Comparison of ENCODE assay signal across 13 cellular contexts in genomic region chr4:165723051-165723805, GRCh38.
DNase-seq lines count a peak whose midpoint lies in the region; ATAC-seq, FAIRE-seq and TF ChIP-seq lines count a peak whose summit lies in the region.
"Had no signal": no experiment of that assay in that cellular context is flagged by ENCODE, and none has a peak within 500 bp of the region (broad histone marks: within the 10 kb centered on the region; RNA-seq: fewer than 3 reads in every experiment).

No MANE protein-coding gene starts in this region.

- no peak overlapping the region for H2AFZ ChIP-seq in mammary epithelial cell (ENCODE audit: low read depth, low read length)
- H2AFZ ChIP-seq in astrocyte (ENCODE audit: low read depth, low read length) = no peak overlapping the region

- TF ChIP-seq CTCF in MCF 10A (IDR thresholded peaks at IDR 0.05; ENCODE audit: unreplicated experiment) (no peak), mammary epithelial cell (conservative IDR thresholded peaks at IDR 0.05 in 1 of 2, IDR thresholded peaks at IDR 0.05 in 1 of 2; ENCODE audit: extremely low read depth in 1 of 2, insufficient read depth in 1 of 2, low read depth in 1 of 2, low read length in 2 of 2) (no peak), astrocyte (IDR thresholded peaks at IDR 0.05; ENCODE audit: insufficient read depth, low read depth, low read length) (no peak), kidney (IDR thresholded peaks at IDR 0.05; ENCODE audit: borderline replicate concordance, extremely low read depth, insufficient read depth) (no peak), foreskin keratinocyte (conservative IDR thresholded peaks at IDR 0.05) (no peak)

- no peak overlapping the region for H3K4me2 ChIP-seq in mammary epithelial cell (ENCODE audit: insufficient read depth, low read depth, low read length)
- no peak overlapping the region for H3K4me2 ChIP-seq in astrocyte (ENCODE audit: low read length)

- POLR2A ChIA-PET in MCF 10A (lab: Yijun Ruan, JAX) = interaction anchor here (0.6 to 2.5 kb wide), 17 partner anchors 9 to 797 kb away, joined by 3 to 11 read pairs (median 4); no protein-coding TSS in a partner anchor

- no peaks in the 10 kb centered on the region for H3K27me3 Mint-ChIP-seq in MCF 10A (ENCODE audit: insufficient read depth, unreplicated experiment)
- no peaks in the 10 kb centered on the region for H3K27me3 Mint-ChIP-seq in astrocyte (ENCODE audit: low read depth, unreplicated experiment)

- H3K36me3 ChIP-seq in mammary epithelial cell (ENCODE audit: insufficient read depth, low read length) (no peaks in the 10 kb centered on the region), astrocyte (ENCODE audit: insufficient read depth, low read length) (no peaks in the 10 kb centered on the region), kidney (ENCODE audit: control insufficient read depth in 1 of 2, insufficient read depth in 2 of 2, low read length in 2 of 2) (no peaks in the 10 kb centered on the region)

- H3K27ac Mint-ChIP-seq in MCF 10A (ENCODE audit: low read depth, unreplicated experiment) (no peak overlapping the region), astrocyte (ENCODE audit: unreplicated experiment) (no peak overlapping the region)
- H3K27ac Mint-ChIP-seq: CD4-positive, alpha-beta memory T cell had no signal

- no peak overlapping the region for H3K4me3 Mint-ChIP-seq in MCF 10A (ENCODE audit: unreplicated experiment)
- H3K4me3 Mint-ChIP-seq in astrocyte (ENCODE audit: unreplicated experiment) = no peak overlapping the region
- H3K4me3 Mint-ChIP-seq: CD4-positive, alpha-beta memory T cell had no signal

- dilution Hi-C loops in mammary epithelial cell (cut with HindIII; ENCODE audit: low sequenced_read_pairs) = no loop called here

- no peaks in the 10 kb centered on the region for H3K9me3 ChIP-seq in mammary epithelial cell (replicated peaks; ENCODE audit: insufficient read depth, low read length)
- H3K9me3 ChIP-seq in astrocyte (ENCODE audit: insufficient read depth, low read depth, low read length) = no peaks in the 10 kb centered on the region
- no peaks in the 10 kb centered on the region for H3K9me3 ChIP-seq in kidney (ENCODE audit: control insufficient read depth in 1 of 2, low read length in 2 of 2)

- H3K4me3 ChIP-seq in mammary epithelial cell (replicated peaks in 1 of 3; ENCODE audit: insufficient read depth in 1 of 3, low read depth in 2 of 3, low read length in 3 of 3) (no peak overlapping the region), astrocyte (ENCODE audit: insufficient read depth, low read depth, low read length) (no peak overlapping the region), kidney (ENCODE audit: low read length in 2 of 2) (no peak overlapping the region)

- H3K79me2 ChIP-seq in mammary epithelial cell (ENCODE audit: insufficient read depth, low read length) (no peaks in the 10 kb centered on the region), astrocyte (ENCODE audit: insufficient read depth, low read length) (no peaks in the 10 kb centered on the region)

- CTCF ChIA-PET in MCF 10A (lab: Yijun Ruan, JAX) (interaction anchor here (1.0 kb wide), 1 partner anchor 230 kb away, joined by 3 read pairs; no protein-coding TSS in a partner anchor), mammary epithelial cell (lab: Charles Lee; ENCODE audit: low non-redundant PET) (no interaction called here)

- DNase-seq in MCF 10A (ENCODE audit: unreplicated experiment) (peak; percentile 47), mammary epithelial cell (no peak), astrocyte (ENCODE audit: low read depth) (peak; percentile 23), fibroblast of gingiva (ENCODE audit: low read depth) (peak; percentile 64), renal cortical epithelial cell (ENCODE audit: low read depth) (peak; percentile 49), kidney (no peak), foreskin keratinocyte (no peak), amygdala (lab: John Stamatoyannopoulos, UW) (no peak)
- DNase-seq: CD4-positive, alpha-beta memory T cell; GOT3; Karpas-422; NCI-H1105 treated with DMSO at 0.1 percent for 48 hours; NCI-H1694 treated with DMSO at 0.1 percent for 48 hours had no signal

- H3K27ac ChIP-seq in mammary epithelial cell (ENCODE audit: insufficient read depth, low read depth, low read length) (no peak overlapping the region), astrocyte (ENCODE audit: low read depth, low read length) (no peak overlapping the region), kidney (ENCODE audit: low read depth in 2 of 2, low read length in 2 of 2) (no peak overlapping the region), foreskin keratinocyte (no peak overlapping the region)

- no peak for ATAC-seq in foreskin keratinocyte

- FAIRE-seq in astrocyte (lab: Jason Lieb, UNC) (no peak), kidney (lab: Jason Lieb, UNC) (no peak)

- H3K9me3 Mint-ChIP-seq in MCF 10A (ENCODE audit: unreplicated experiment) (no peaks in the 10 kb centered on the region), astrocyte (ENCODE audit: unreplicated experiment) (no peaks in the 10 kb centered on the region)

- H3K9ac ChIP-seq in mammary epithelial cell (ENCODE audit: insufficient read depth, low read length) = no peak overlapping the region
- no peak overlapping the region for H3K9ac ChIP-seq in astrocyte (ENCODE audit: low read length)
- H3K9ac ChIP-seq in kidney (ENCODE audit: low read length in 2 of 2) = no peak overlapping the region

- no peaks in the 10 kb centered on the region for H3K4me1 ChIP-seq in mammary epithelial cell (ENCODE audit: insufficient read depth, low read length)
- peaks cover 5% of the 10 kb centered on the region for H3K4me1 ChIP-seq in astrocyte (ENCODE audit: insufficient read depth, low read length)
- H3K4me1 ChIP-seq in kidney (ENCODE audit: control insufficient read depth in 1 of 2, insufficient read depth in 1 of 2, low read depth in 1 of 2, low read length in 2 of 2) = no peaks in the 10 kb centered on the region
- peaks cover 13% of the 10 kb centered on the region for H3K4me1 ChIP-seq in foreskin keratinocyte

- peaks cover 9% of the 10 kb centered on the region for H3K4me1 Mint-ChIP-seq in MCF 10A (ENCODE audit: insufficient read depth, unreplicated experiment)
- H3K4me1 Mint-ChIP-seq in astrocyte (ENCODE audit: low read depth, unreplicated experiment) = peaks cover 4% of the 10 kb centered on the region
- H3K4me1 Mint-ChIP-seq: CD4-positive, alpha-beta memory T cell had no signal

- BruUV-seq in MCF 10A (replicated peaks; lab: Mats Ljungman, UMichigan) = no TSS peak
- no TSS peak for BruUV-seq in mammary epithelial cell (replicated peaks; lab: Mats Ljungman, UMichigan)

- H3K36me3 Mint-ChIP-seq in MCF 10A (ENCODE audit: insufficient read depth, unreplicated experiment) = peaks cover under 1% of the 10 kb centered on the region
- H3K36me3 Mint-ChIP-seq in astrocyte (ENCODE audit: low read depth, unreplicated experiment) = no peaks in the 10 kb centered on the region
- H3K36me3 Mint-ChIP-seq: CD4-positive, alpha-beta memory T cell had no signal

- 98% methylated on average over 4 of the region's 4 CpGs for WGBS in mammary epithelial cell (ENCODE audit: low coverage, missing lambda C conversion rate)

- H3K27me3 ChIP-seq in mammary epithelial cell (ENCODE audit: insufficient read depth, low read length) = no peaks in the 10 kb centered on the region
- no peaks in the 10 kb centered on the region for H3K27me3 ChIP-seq in astrocyte (ENCODE audit: insufficient read depth, low read length)
- no peaks in the 10 kb centered on the region for H3K27me3 ChIP-seq in foreskin keratinocyte

- H4K20me1 ChIP-seq in mammary epithelial cell (ENCODE audit: insufficient read depth, low read length) = no peaks in the 10 kb centered on the region
- no peaks in the 10 kb centered on the region for H4K20me1 ChIP-seq in astrocyte (ENCODE audit: insufficient read depth, low read length)

- in situ Hi-C loops in mammary epithelial cell (cut with MboI; ENCODE audit: low sequenced_read_pairs in 2 of 2) = no loop called here

- intact Hi-C loops in MCF 10A (cut with micrococcal nuclease) (no loop called here), mammary epithelial cell (cut with micrococcal nuclease) (no loop called here), kidney (cut with DNase I) (no loop called here)

Comparison
In these comparisons a context has a peak if more than half of its experiments do, and no peak if none do; other contexts are left out.
1. DNase-seq: peak in MCF 10A (single experiment), astrocyte (single experiment), fibroblast of gingiva (single experiment) and renal cortical epithelial cell (single experiment); none in mammary epithelial cell (single experiment), kidney (single experiment), foreskin keratinocyte (0 of 2) and amygdala (0 of 56).